22 cellular contexts compared by ENCODE assay signal in the genomic region with DNA sequence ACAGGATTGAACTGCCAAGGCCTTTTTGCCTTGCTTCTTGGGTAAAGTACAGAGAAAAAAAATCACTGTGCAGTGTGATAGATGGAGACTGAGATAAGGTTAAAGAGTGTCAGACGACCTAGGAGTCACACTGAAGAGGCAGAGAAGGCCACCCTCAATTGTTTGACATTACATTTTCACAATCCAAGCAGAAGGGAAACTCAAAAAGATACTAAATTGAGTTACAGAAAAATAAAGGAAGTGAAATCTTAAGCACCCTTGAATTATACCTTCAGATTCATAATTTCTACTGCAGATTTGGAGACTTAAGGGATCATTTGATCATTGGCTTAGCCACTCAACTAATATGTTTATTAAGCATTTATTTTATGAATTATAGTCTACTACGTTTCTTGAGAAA.
DNase-seq lines count a peak whose midpoint lies in the region; ATAC-seq, FAIRE-seq and TF ChIP-seq lines count a peak whose summit lies in the region.
"Had no signal": no experiment of that assay in that cellular context is flagged by ENCODE, and none has a peak within 500 bp of the region (broad histone marks: within the 10 kb centered on the region; RNA-seq: fewer than 3 reads in every experiment).

No MANE protein-coding gene starts in this region.

- peak; percentile 62 for ATAC-seq in GM19395 (IDR thresholded peaks at IDR 0.05; ENCODE audit: unreplicated experiment)
- ATAC-seq in HG02642 (IDR thresholded peaks at IDR 0.05; ENCODE audit: poor library complexity, unreplicated experiment) = peak; percentile 57
- peak; percentile 39 for ATAC-seq in HG03520 (IDR thresholded peaks at IDR 0.05; ENCODE audit: unreplicated experiment)
- ATAC-seq in HG03354 (IDR thresholded peaks at IDR 0.05; ENCODE audit: poor library complexity, severe bottlenecking, unreplicated experiment) = no peak
- ATAC-seq: A549; CD8-positive, alpha-beta T cell; left cardiac atrium; sciatic nerve had no signal

- DNase-seq in GM12891 (ENCODE audit: insufficient read length, low spot score) (no peak), NCI-H1694 (lab: John Stamatoyannopoulos, UW) (no peak), medulla oblongata (ENCODE audit: extremely low spot score) (no peak), CD1c-positive myeloid dendritic cell (ENCODE audit: extremely low spot score) (no peak)
- DNase-seq: activated CD4-positive, CD25-positive, alpha-beta regulatory T cell; activated naive CD4-positive, alpha-beta T cell; aorta; CD8-positive, alpha-beta T cell; DMS79 treated with DMSO at 0.1 percent for 48 hours; left cardiac atrium; NCI-H187; RPMI8226; stimulated activated CD4-positive, alpha-beta T cell treated with anti-CD3 and anti-CD28 coated beads, Interleukin-4, amount 100 ng/mL, for 1 hour had no signal

- FAIRE-seq in GM12891 (lab: Jason Lieb, UNC) = no peak
- FAIRE-seq: A549, endometrium, H1, HTR-8/SVneo had no signal

- no peak for TF ChIP-seq POLR2A in GM12891 (IDR thresholded peaks at IDR 0.05; ENCODE audit: low read depth, low read length)

TF ChIP-seq in GM12891, 5 proteins besides CTCF, POLR2A, EP300 and RAD21:
- no peak for TF ChIP-seq POLR2AphosphoS5 (IDR thresholded peaks at IDR 0.05; ENCODE audit: low read depth, low read length)
- TF ChIP-seq TAF1 (IDR thresholded peaks at IDR 0.05; ENCODE audit: low read depth, low read length) = no peak
- TF ChIP-seq SPI1 (IDR thresholded peaks at IDR 0.05; ENCODE audit: low read depth, low read length) = peak; percentile 71
- TF ChIP-seq POU2F2 (IDR thresholded peaks at IDR 0.05; ENCODE audit: low read depth, low read length) = no peak
